In genomic region chr5:841531-842401, GRCh38 we compare ENCODE assay signal across 12 cellular contexts. TPM values are rescaled to one million over a fixed set of nuclear protein-coding genes. Genes with fewer than 3 reads are reported as not detected.
DNase-seq lines count a peak whose midpoint lies in the region; ATAC-seq, FAIRE-seq and TF ChIP-seq lines count a peak whose summit lies in the region.
"Not testable (repeated sequence)": the region's sequence is repeated elsewhere in the genome, so short reads cannot be mapped to it uniquely, and the experiment has no call there.
"Had no signal": no experiment of that assay in that cellular context is flagged by ENCODE, and none has a peak within 500 bp of the region (broad histone marks: within the 10 kb centered on the region; RNA-seq: fewer than 3 reads in every experiment).

No MANE protein-coding gene starts in this region.

- not testable (repeated sequence) for H3K27me3 Mint-ChIP-seq in chondrocyte (ENCODE audit: low read depth)

- FAIRE-seq in urothelium cell line (lab: Jason Lieb, UNC), result peak; percentile 9

- WGBS in sigmoid colon, 2 donors, result 87 to 88% methylated on average over 14 of the region's 15 CpGs

- not testable (repeated sequence) for H3K4me1 Mint-ChIP-seq in chondrocyte (ENCODE audit: low read depth)

- H3K27me3 ChIP-seq in RWPE2 (ENCODE audit: insufficient read depth, poor library complexity, severe bottlenecking); sigmoid colon: not testable (repeated sequence)

- TF ChIP-seq EP300 in sigmoid colon (IDR thresholded peaks at IDR 0.05), result not testable (repeated sequence)

- ATAC-seq in RWPE2 (ENCODE audit: low read depth); left ventricle myocardium superior: not testable (repeated sequence)

- not testable (repeated sequence) for H3K9me3 ChIP-seq in RWPE2 (ENCODE audit: severe bottlenecking); sigmoid colon

- H3K4me3 Mint-ChIP-seq in chondrocyte (ENCODE audit: unreplicated experiment), result not testable (repeated sequence)

- H3K36me3 ChIP-seq in RWPE2 (ENCODE audit: low read depth); sigmoid colon: not testable (repeated sequence)

- not testable (repeated sequence) for H3K9me3 Mint-ChIP-seq in chondrocyte (ENCODE audit: low read depth)

- not testable (repeated sequence) for H3K4me1 ChIP-seq in RWPE2 (ENCODE audit: insufficient read depth, poor library complexity, severe bottlenecking); sigmoid colon

- TF ChIP-seq POLR2A in sigmoid colon (IDR thresholded peaks at IDR 0.05), result not testable (repeated sequence)

- H3K27ac ChIP-seq in RWPE2 (ENCODE audit: poor library complexity, severe bottlenecking); sigmoid colon: not testable (repeated sequence)

- peak; percentile 18 for DNase-seq in EL
- peak; percentile 55 for DNase-seq in RWPE2 (ENCODE audit: low spot score)
- peak; percentile 12 for DNase-seq in activated T-cell treated with anti-CD3 and anti-CD28 coated beads, Interleukin-2, amount 50 U/mL, for 1 hour
- DNase-seq in chondrocyte (ENCODE audit: low spot score), result peak; percentile 75
- peak; percentile 17 for DNase-seq in left ventricle myocardium superior
- peak; percentile 89 for DNase-seq in mesenteric fat pad (ENCODE audit: low spot score)
- peak; percentile 61 for DNase-seq in sigmoid colon
- not testable (repeated sequence) for DNase-seq in urothelium cell line (ENCODE audit: low spot score)

- TF ChIP-seq CTCF in RWPE2 (IDR thresholded peaks at IDR 0.05; ENCODE audit: poor library complexity, severe bottlenecking); chondrocyte (IDR thresholded peaks at IDR 0.05); sigmoid colon (IDR thresholded peaks at IDR 0.05): not testable (repeated sequence)

- intact Hi-C loops in left ventricle myocardium superior (cut with micrococcal nuclease), result not testable (repeated sequence)
- intact Hi-C loops in sigmoid colon (cut with DNase I), result loop anchor here (5.0 kb wide), 1 partner anchor 84 kb away; no protein-coding TSS in a partner anchor

- H3K36me3 Mint-ChIP-seq in chondrocyte (ENCODE audit: low read depth), result not testable (repeated sequence)

- H3K27ac Mint-ChIP-seq in chondrocyte (ENCODE audit: unreplicated experiment), result not testable (repeated sequence)

- not testable (repeated sequence) for H3K4me3 ChIP-seq in RWPE2 (ENCODE audit: severe bottlenecking); sigmoid colon

RNA-seq across cellular contexts. Expression of gene ZDHHC11, which starts 9.0 kb away (rescaled TPM):
- 1.9 to 4.7 TPM (median 2.3 TPM) in 3 replicates for total RNA-seq in chondrocyte
- total RNA-seq in left ventricle myocardium superior, result 40.1 TPM
- 11.0 TPM for total RNA-seq in mesenteric fat pad
- 1 to 10 TPM; 1.8 to 8.0 (median 3.7) TPM for total RNA-seq in sigmoid colon
- 1 to 10 TPM in 1 of 3 donors, under 1 TPM in 1, not detected in 1; 0.60 to 4.9 TPM for polyA plus RNA-seq in sigmoid colon
- total RNA-seq: ascending aorta had no signal
- polyA plus RNA-seq: CD4-positive, CD25-positive, alpha-beta regulatory T cell; naive thymus-derived CD8-positive, alpha-beta T cell had no signal

RNA-seq across cellular contexts. Expression of gene BRD9, which starts 50.8 kb away (rescaled TPM):
- total RNA-seq in chondrocyte, result 26.5 to 30.4 TPM (median 30.1 TPM) in 3 replicates
- total RNA-seq in left ventricle myocardium superior, result 26.1 TPM
- total RNA-seq in mesenteric fat pad, result 38.2 TPM
- total RNA-seq in sigmoid colon, result 10 to 100 TPM; 21.4 to 38.8 (median 24.6) TPM
- polyA plus RNA-seq in sigmoid colon, result 10 to 100 TPM; 12.9 to 28.3 (median 14.4) TPM

RNA-seq across cellular contexts. Expression of gene TRIP13, which starts 50.9 kb away (rescaled TPM):
- total RNA-seq in chondrocyte (4.9 to 8.1 TPM (median 6.4 TPM) in 3 replicates), left ventricle myocardium superior (0.32 TPM), mesenteric fat pad (1.2 TPM), sigmoid colon (under 1 TPM in 3 of 4 donors, not detected in 1; 0.16 to 0.83 (median 0.54) TPM)
- polyA plus RNA-seq in sigmoid colon, result 1 to 10 TPM; 1.2 to 7.7 (median 3.9) TPM
- total RNA-seq: ascending aorta had no signal

RNA-seq across cellular contexts. Expression of gene ZDHHC11B, which starts 57.2 kb away (rescaled TPM):
- 0.17 TPM in 1 of 3 replicates, not detected in the others for total RNA-seq in chondrocyte
- 20.0 TPM for total RNA-seq in left ventricle myocardium superior
- 6.9 TPM for total RNA-seq in mesenteric fat pad
- 10 to 100 TPM in 1 of 4 donors, 1 to 10 TPM in 2, under 1 TPM in 1; 0.71 to 12.7 (median 2.4) TPM for total RNA-seq in sigmoid colon
- 1 to 10 TPM in 1 of 3 donors, under 1 TPM in 1, not detected in 1; 0.46 to 2.0 TPM for polyA plus RNA-seq in sigmoid colon
- total RNA-seq: renal cortical epithelial cell had no signal
- polyA plus RNA-seq: CD4-positive, CD25-positive, alpha-beta regulatory T cell; naive thymus-derived CD8-positive, alpha-beta T cell had no signal
